In genomic region chr20:39181490-39181889, GRCh38 we compare ENCODE assay signal across 34 cellular contexts.
"Had no signal": no experiment of that assay in that cellular context is flagged by ENCODE, and none has a peak within 500 bp of the region (broad histone marks: within the 10 kb centered on the region; RNA-seq: fewer than 3 reads in every experiment).

No MANE protein-coding gene starts in this region.

- H3K27ac ChIP-seq: adrenal gland, body of pancreas, brain microvascular endothelial cell, breast epithelium, VCaP had no signal

- H3K4me1 ChIP-seq: adrenal gland, body of pancreas, breast epithelium had no signal

- H3K4me3 ChIP-seq: adrenal gland, body of pancreas, breast epithelium had no signal

- H3K9me3 ChIP-seq: adrenal gland had no signal

- H3K27me3 ChIP-seq: adrenal gland, body of pancreas, brain microvascular endothelial cell, breast epithelium had no signal

- ATAC-seq: activated CD8-positive, alpha-beta T cell treated with anti-CD3 and anti-CD28 coated beads for 36 hours; activated naive CD4-positive, alpha-beta T cell treated with anti-CD3 and anti-CD28 coated beads, Interleukin-2, amount 50 U/mL, for 72 hours; activated T-cell treated with anti-CD3 and anti-CD28 coated beads, Interleukin-2, amount 50 U/mL, for 4 hours; activated T-cell treated with anti-CD3 and anti-CD28 coated beads, Interleukin-2, amount 50 U/mL, for 72 hours; activated T-helper 17 cell treated with anti-CD3 and anti-CD28 coated beads, Interleukin-2, amount 50 U/mL, for 72 hours; body of pancreas had no signal

- FAIRE-seq: astrocyte, TTC549 had no signal

- DNase-seq: activated B cell treated with CpG ODN at 0.5 μM for 24 hours; activated CD4-positive, alpha-beta memory T cell treated with anti-CD3 and anti-CD28 coated beads for 36 hours; activated CD4-positive, alpha-beta T cell treated with anti-CD3 and anti-CD28 coated beads for 4 hours; activated CD4-positive, alpha-beta T cell treated with anti-CD3 and anti-CD28 coated beads, Interleukin-2, amount 10 ng/mL, durations not matched to agents 24 days and 14 days; activated CD4-positive, alpha-beta T cell treated with anti-CD3 and anti-CD28 coated beads, Interleukin-2, amount 50 U/mL, for 1 hour; activated CD4-positive, alpha-beta T cell treated with anti-CD3 and anti-CD28 coated beads, Interleukin-2, amount 50 U/mL, for 4 hours; activated CD4-positive, CD25-positive, alpha-beta regulatory T cell treated with anti-CD3 and anti-CD28 coated beads, Interleukin-2, amount 50 U/mL, for 72 hours; activated CD8-positive, alpha-beta memory T cell treated with anti-CD3 and anti-CD28 coated beads, Interleukin-2, amount 50 U/mL, for 4 hours; activated CD8-positive, alpha-beta T cell treated with anti-CD3 and anti-CD28 coated beads for 36 hours; activated effector memory CD4-positive, alpha-beta T cell treated with anti-CD3 and anti-CD28 coated beads, Interleukin-2, amount 50 U/mL, for 16 hours; activated gamma-delta T cell treated with Interleukin-2 at 50 U/mL for 16 hours; activated naive CD4-positive, alpha-beta T cell; activated naive CD4-positive, alpha-beta T cell treated with anti-CD3 and anti-CD28 coated beads for 36 hours; activated naive CD4-positive, alpha-beta T cell treated with anti-CD3 and anti-CD28 coated beads, Interleukin-2, amount 50 U/mL, for 16 hours; activated naive CD8-positive, alpha-beta T cell treated with anti-CD3 and anti-CD28 coated beads for 36 hours; activated T-cell treated with anti-CD3 and anti-CD28 coated beads for 4 hours; activated T-cell treated with anti-CD3 and anti-CD28 coated beads, Interleukin-2, amount 50 U/mL, for 1 hour; activated T-cell treated with anti-CD3 and anti-CD28 coated beads, Interleukin-2, amount 50 U/mL, for 4 hours; activated T-cell treated with anti-CD3 and anti-CD28 coated beads, Interleukin-2, amount 50 U/mL, for 72 hours; adrenal gland; amniotic stem cell; aorta; body of pancreas; brain microvascular endothelial cell; central memory CD4-positive, alpha-beta T cell; T-helper 1 cell; T-helper 2 cell; T-helper 9 cell had no signal

- H3K36me3 ChIP-seq: adrenal gland, brain microvascular endothelial cell, breast epithelium had no signal
